ENCODE assay signal across 35 cellular contexts in the genomic region with DNA sequence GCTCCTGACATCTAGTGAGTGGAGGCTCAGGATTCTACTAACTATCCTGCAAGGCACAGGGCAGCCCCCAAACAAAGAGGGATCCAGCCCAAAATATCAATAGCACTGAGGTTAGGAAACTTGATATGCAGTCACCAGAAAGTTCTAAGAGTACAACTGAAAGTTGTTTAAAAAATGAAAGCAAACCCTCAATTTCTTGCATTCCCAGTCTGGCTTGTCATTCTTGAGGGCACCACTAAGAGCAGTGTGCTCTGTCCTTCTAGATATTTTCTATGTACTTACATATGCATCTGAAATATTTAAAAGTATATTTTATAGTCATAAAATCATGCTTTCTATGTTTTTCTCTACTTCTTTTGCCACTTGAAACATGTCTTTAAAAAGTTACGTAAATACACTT. TPM values are rescaled to one million over a fixed set of nuclear protein-coding genes. Genes with fewer than 3 reads are reported as not detected.
"Had no signal": no experiment of that assay in that cellular context is flagged by ENCODE, and none has a peak within 500 bp of the region (broad histone marks: within the 10 kb centered on the region; RNA-seq: fewer than 3 reads in every experiment).

No MANE protein-coding gene starts in this region.

- H3K9me3 ChIP-seq: Peyer's patch, SJSA1, SK-N-SH had no signal

- H3K4me2 ChIP-seq: SK-N-SH had no signal

- H3K4me1 Mint-ChIP-seq: activated CD4-positive, alpha-beta T cell treated with anti-CD3 and anti-CD28 coated beads, Interleukin-2, amount 10 ng/mL, durations not matched to agents 24 days and 14 days; activated naive CD8-positive, alpha-beta T cell treated with anti-CD3 and anti-CD28 coated beads for 36 hours had no signal

- H3K4me3 ChIP-seq: Peyer's patch, SJSA1 had no signal

- H3K27me3 ChIP-seq: brain microvascular endothelial cell, Peyer's patch had no signal

- H3K27me3 Mint-ChIP-seq: activated CD4-positive, alpha-beta T cell treated with anti-CD3 and anti-CD28 coated beads, Interleukin-2, amount 10 ng/mL, durations not matched to agents 24 days and 14 days; activated CD8-positive, alpha-beta T cell treated with anti-CD3 and anti-CD28 coated beads for 36 hours had no signal

- H3K27ac ChIP-seq: brain microvascular endothelial cell, Peyer's patch, SJSA1 had no signal

- DNase-seq: activated CD4-positive, alpha-beta T cell treated with anti-CD3 and anti-CD28 coated beads, Interleukin-2, amount 10 ng/mL, durations not matched to agents 24 days and 14 days; activated CD4-positive, alpha-beta T cell treated with anti-CD3 and anti-CD28 coated beads, Interleukin-2, amount 50 U/mL, for 4 hours; activated CD8-positive, alpha-beta T cell treated with anti-CD3 and anti-CD28 coated beads for 36 hours; activated effector memory CD4-positive, alpha-beta T cell treated with anti-CD3 and anti-CD28 coated beads, Interleukin-2, amount 50 U/mL, for 16 hours; activated naive CD4-positive, alpha-beta T cell; activated naive CD4-positive, alpha-beta T cell treated with anti-CD3 and anti-CD28 coated beads, Interleukin-2, amount 50 U/mL, for 16 hours; activated naive CD8-positive, alpha-beta T cell treated with anti-CD3 and anti-CD28 coated beads for 36 hours; activated T-cell treated with anti-CD3 and anti-CD28 coated beads, Interleukin-2, amount 50 U/mL, for 1 hour; activated T-cell treated with anti-CD3 and anti-CD28 coated beads, Interleukin-2, amount 50 U/mL, for 72 hours; amniotic stem cell; aorta; brain microvascular endothelial cell; central memory CD4-positive, alpha-beta T cell; NCI-H1048; NCI-H1105 treated with DMSO at 0.1 percent for 48 hours; NCI-H1436 treated with DMSO at 0.1 percent for 48 hours; NCI-H1694 treated with DMSO at 0.1 percent for 48 hours; NCI-H2029; NCI-H345; NCI-H510A; NCI-H526; NCI-H748 treated with DMSO at 0.1 percent for 48 hours; NK-92 treated with Interleukin-12 subunit alpha and Interleukin-12 subunit beta, amount 100 ng/mL, for 24 hours; PC-3; Peyer's patch; RPMI8226; SHP77 treated with DMSO at 0.1 percent for 48 hours; SK-N-SH had no signal

- H3K36me3 Mint-ChIP-seq: activated naive CD8-positive, alpha-beta T cell treated with anti-CD3 and anti-CD28 coated beads for 36 hours had no signal

- H3K36me3 ChIP-seq: brain microvascular endothelial cell, Peyer's patch, SJSA1 had no signal

- H3K4me3 Mint-ChIP-seq: activated CD4-positive, alpha-beta T cell treated with anti-CD3 and anti-CD28 coated beads, Interleukin-2, amount 10 ng/mL, durations not matched to agents 24 days and 14 days; activated CD8-positive, alpha-beta T cell treated with anti-CD3 and anti-CD28 coated beads for 36 hours; activated naive CD8-positive, alpha-beta T cell treated with anti-CD3 and anti-CD28 coated beads for 36 hours; activated T-cell treated with anti-CD3 and anti-CD28 coated beads, Interleukin-2, amount 50 U/mL, for 72 hours; activated T-helper 17 cell treated with anti-CD3 and anti-CD28 coated beads, Interleukin-2, amount 50 U/mL, for 72 hours; T-helper 1 cell treated with Interleukin-12 subunit alpha and Interleukin-12 subunit beta and Interleukin-4 antibody, amounts not matched to agents 30 μg/mL and 1 μg/mL, for 36 hours; T-helper 2 cell treated with Interferon-gamma antibody and Interleukin-4, amounts not matched to agents 5 μg/mL and 100 μg/mL, for 36 hours had no signal

- H3K9ac ChIP-seq: SK-N-SH had no signal

- H3K4me1 ChIP-seq: Peyer's patch, SJSA1 had no signal

- FAIRE-seq: TTC549 had no signal

- ATAC-seq: activated CD8-positive, alpha-beta T cell treated with anti-CD3 and anti-CD28 coated beads for 36 hours; activated T-cell treated with anti-CD3 and anti-CD28 coated beads, Interleukin-2, amount 50 U/mL, for 72 hours; activated T-helper 17 cell treated with anti-CD3 and anti-CD28 coated beads, Interleukin-2, amount 50 U/mL, for 72 hours; PC-3 had no signal

- H3K27ac Mint-ChIP-seq: activated CD4-positive, alpha-beta T cell treated with anti-CD3 and anti-CD28 coated beads, Interleukin-2, amount 10 ng/mL, durations not matched to agents 24 days and 14 days; activated CD8-positive, alpha-beta T cell treated with anti-CD3 and anti-CD28 coated beads for 36 hours; activated naive CD8-positive, alpha-beta T cell treated with anti-CD3 and anti-CD28 coated beads for 36 hours; activated T-cell treated with anti-CD3 and anti-CD28 coated beads, Interleukin-2, amount 50 U/mL, for 72 hours; activated T-helper 17 cell treated with anti-CD3 and anti-CD28 coated beads, Interleukin-2, amount 50 U/mL, for 72 hours; T-helper 1 cell treated with Interleukin-12 subunit alpha and Interleukin-12 subunit beta and Interleukin-4 antibody, amounts not matched to agents 30 μg/mL and 1 μg/mL, for 36 hours; T-helper 2 cell treated with Interferon-gamma antibody and Interleukin-4, amounts not matched to agents 5 μg/mL and 100 μg/mL, for 36 hours had no signal

RNA-seq across cellular contexts. Expression of a gene that starts 35.9 kb away (rescaled TPM):
- total RNA-seq: activated CD4-positive, alpha-beta T cell treated with anti-CD3 and anti-CD28 coated beads, Interleukin-2, amount 10 ng/mL, durations not matched to agents 24 days and 14 days; activated CD8-positive, alpha-beta memory T cell treated with anti-CD3 and anti-CD28 coated beads for 36 hours; activated CD8-positive, alpha-beta T cell treated with anti-CD3 and anti-CD28 coated beads for 36 hours; activated naive CD8-positive, alpha-beta T cell treated with anti-CD3 and anti-CD28 coated beads for 36 hours; activated T-cell treated with anti-CD3 and anti-CD28 coated beads, Interleukin-2, amount 50 U/mL, for 72 hours; aorta; MCF 10A; PC-3; Peyer's patch; SJSA1 had no signal
- polyA plus RNA-seq: aorta, SK-N-SH had no signal

RNA-seq across cellular contexts. Expression of a gene that starts 41.4 kb away (rescaled TPM):
- total RNA-seq: activated CD4-positive, alpha-beta T cell treated with anti-CD3 and anti-CD28 coated beads, Interleukin-2, amount 10 ng/mL, durations not matched to agents 24 days and 14 days; activated CD8-positive, alpha-beta memory T cell treated with anti-CD3 and anti-CD28 coated beads for 36 hours; activated CD8-positive, alpha-beta T cell treated with anti-CD3 and anti-CD28 coated beads for 36 hours; activated naive CD8-positive, alpha-beta T cell treated with anti-CD3 and anti-CD28 coated beads for 36 hours; activated T-cell treated with anti-CD3 and anti-CD28 coated beads, Interleukin-2, amount 50 U/mL, for 72 hours; activated T-helper 17 cell treated with anti-CD3 and anti-CD28 coated beads, Interleukin-2, amount 50 U/mL, for 72 hours; aorta; MCF 10A; PC-3; Peyer's patch; SJSA1 had no signal
- polyA plus RNA-seq: aorta, SK-N-SH had no signal
